ENCODE assay signal across 22 cellular contexts in the genomic region with DNA sequence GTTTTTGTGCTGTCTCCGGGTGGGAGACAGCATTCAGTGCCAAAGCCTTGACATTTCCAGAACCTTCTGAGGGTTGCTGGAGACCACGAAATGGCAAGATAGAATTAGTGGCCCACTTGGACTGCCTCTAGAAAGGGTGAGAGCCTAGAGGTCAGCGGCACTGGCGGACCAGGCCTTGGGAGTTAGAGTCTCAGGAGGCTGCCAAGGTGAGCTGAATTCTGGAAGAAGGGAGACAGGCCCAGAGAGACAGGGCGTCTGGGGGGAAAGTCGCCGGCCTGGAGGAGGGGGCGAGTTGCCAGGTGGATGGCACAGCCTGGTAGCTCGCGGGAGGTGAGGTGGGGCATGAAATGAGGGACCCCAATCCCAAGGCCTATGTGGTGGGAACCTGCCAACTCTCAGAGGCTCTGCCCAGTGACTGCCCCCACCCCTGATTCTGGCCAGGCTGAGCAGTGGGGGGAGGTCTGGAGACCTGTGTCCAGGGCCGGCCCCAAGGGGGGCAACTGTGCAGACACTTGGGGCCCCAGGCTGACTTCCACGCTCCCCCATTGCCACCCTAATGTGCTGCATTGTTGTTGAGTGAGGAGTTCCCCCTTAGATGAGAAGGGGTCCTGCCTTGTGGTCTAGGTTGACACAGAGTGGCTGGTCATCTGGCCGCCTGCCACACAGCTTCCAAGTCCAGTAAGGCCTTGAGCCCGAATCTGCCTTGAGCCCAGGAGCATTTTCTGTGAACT.
A peak's percentile ranks its signal among the peaks of the same experiment; 100 is the strongest.
DNase-seq lines count a peak whose midpoint lies in the region; ATAC-seq and TF ChIP-seq lines count a peak whose summit lies in the region.
"Had no signal": no experiment of that assay in that cellular context is flagged by ENCODE, and none has a peak within 500 bp of the region (broad histone marks: within the 10 kb centered on the region; RNA-seq: fewer than 3 reads in every experiment).

No MANE protein-coding gene starts in this region.

- H3K4me2 ChIP-seq in osteoblast (ENCODE audit: insufficient read depth, low read length), result peak overlapping the region; percentile 15
- H3K4me2 ChIP-seq: A549, PC-9 had no signal

- TF ChIP-seq EP300 in upper lobe of left lung (IDR thresholded peaks at IDR 0.05), result no peak

- TF ChIP-seq POLR2A in upper lobe of left lung (IDR thresholded peaks at IDR 0.05), result no peak

- peaks cover 18% of the 10 kb centered on the region for H4K20me1 ChIP-seq in osteoblast (ENCODE audit: insufficient read depth, low read length)

- H3K4me3 ChIP-seq in right atrium auricular region, result no peak overlapping the region
- no peak overlapping the region for H3K4me3 ChIP-seq in endodermal cell (ENCODE audit: low read length)
- no peak overlapping the region for H3K4me3 ChIP-seq in osteoblast (ENCODE audit: insufficient read depth, low read length)
- no peak overlapping the region for H3K4me3 ChIP-seq in upper lobe of left lung
- H3K4me3 ChIP-seq: A549, lower lobe of right lung, PC-9, upper lobe of right lung had no signal

- H3K79me2 ChIP-seq in osteoblast (ENCODE audit: insufficient read depth, low read length), result peaks cover 8% of the 10 kb centered on the region

- DNase-seq in right atrium auricular region (ENCODE audit: low spot score) (no peak), left cardiac atrium (no peak), endodermal cell (no peak), osteoblast (ENCODE audit: insufficient read length, low spot score, missing footprints) (peak; percentile 44), upper lobe of left lung (no peak), iPS-NIHi11 (ENCODE audit: low spot score) (no peak)
- no peak for DNase-seq in activated naive CD4-positive, alpha-beta T cell treated with anti-CD3 and anti-CD28 coated beads, Interleukin-2, amount 50 U/mL, for 16 hours
- DNase-seq: activated CD4-positive, alpha-beta T cell treated with anti-CD3 and anti-CD28 coated beads, Interleukin-2, amount 10 ng/mL, durations not matched to agents 24 days and 14 days; activated CD8-positive, alpha-beta memory T cell treated with anti-CD3 and anti-CD28 coated beads, Interleukin-2, amount 50 U/mL, for 4 hours; activated effector memory CD4-positive, alpha-beta T cell treated with anti-CD3 and anti-CD28 coated beads, Interleukin-2, amount 50 U/mL, for 16 hours; lower lobe of right lung; naive thymus-derived CD4-positive, alpha-beta T cell; NCI-H1436; NCI-H2171 treated with DMSO at 0.1 percent for 48 hours; NCI-H82; PC-9; stimulated activated CD4-positive, alpha-beta T cell treated with anti-CD3 and anti-CD28 coated beads, Interleukin-15, amount 100 ng/mL, for 24 hours had no signal

- H3K4me1 ChIP-seq in right atrium auricular region (peaks cover 0 to 44% of the 10 kb centered on the region in 2 donors), endodermal cell (ENCODE audit: control insufficient read depth, insufficient read depth, low read length) (peaks cover 5% of the 10 kb centered on the region), osteoblast (ENCODE audit: insufficient read depth, low read length) (peaks cover 31% of the 10 kb centered on the region), upper lobe of left lung (peaks cover 17 to 29% (median 25%) of the 10 kb centered on the region in 4 donors)

- H3K36me3 ChIP-seq in right atrium auricular region (no peaks in the 10 kb centered on the region), endodermal cell (ENCODE audit: control insufficient read depth, insufficient read depth, low read length) (no peaks in the 10 kb centered on the region), osteoblast (ENCODE audit: insufficient read depth, low read length) (no peaks in the 10 kb centered on the region), upper lobe of left lung (no peaks in the 10 kb centered on the region)
- H3K36me3 ChIP-seq: lower lobe of right lung, upper lobe of right lung had no signal

- H3K9me3 ChIP-seq in right atrium auricular region (no peaks in the 10 kb centered on the region), endodermal cell (ENCODE audit: control insufficient read depth, low read length) (no peaks in the 10 kb centered on the region), osteoblast (ENCODE audit: low read depth, low read length) (no peaks in the 10 kb centered on the region), upper lobe of left lung (no peaks in the 10 kb centered on the region)
- H3K9me3 ChIP-seq: A549, lower lobe of right lung, upper lobe of right lung had no signal

- peaks cover 18% of the 10 kb centered on the region for H3K4me1 Mint-ChIP-seq in endodermal cell
- H3K4me1 Mint-ChIP-seq: activated CD4-positive, alpha-beta T cell treated with anti-CD3 and anti-CD28 coated beads, Interleukin-2, amount 10 ng/mL, durations not matched to agents 24 days and 14 days; stimulated activated effector memory CD8-positive, alpha-beta T cell treated with anti-CD3 and anti-CD28 coated beads, Interleukin-12 subunit alpha, Interleukin-12 subunit beta, amount 100 ng/mL, for 72 hours had no signal

- 92 to 93% methylated on average over 8 to 14 of the region's 14 CpGs for WGBS in endodermal cell (ENCODE audit: insufficient coverage in 1 of 2, insufficient read length in 1 of 2), 2 experiments
- WGBS in upper lobe of left lung, 2 donors, result 90 to 94% methylated on average over 10 to 14 of the region's 14 CpGs

- H3K4me3 Mint-ChIP-seq in endodermal cell, result no peak overlapping the region
- H3K4me3 Mint-ChIP-seq: activated CD4-positive, alpha-beta T cell treated with anti-CD3 and anti-CD28 coated beads, Interleukin-2, amount 10 ng/mL, durations not matched to agents 24 days and 14 days; naive thymus-derived CD4-positive, alpha-beta T cell; stimulated activated effector memory CD8-positive, alpha-beta T cell treated with anti-CD3 and anti-CD28 coated beads, Interleukin-12 subunit alpha, Interleukin-12 subunit beta, amount 100 ng/mL, for 72 hours had no signal

- H3K36me3 Mint-ChIP-seq in endodermal cell (ENCODE audit: low read depth), result peaks cover 4% of the 10 kb centered on the region
- H3K36me3 Mint-ChIP-seq: naive thymus-derived CD4-positive, alpha-beta T cell; stimulated activated effector memory CD8-positive, alpha-beta T cell treated with anti-CD3 and anti-CD28 coated beads, Interleukin-12 subunit alpha, Interleukin-12 subunit beta, amount 100 ng/mL, for 72 hours had no signal

- TF ChIP-seq CTCF in right atrium auricular region (IDR thresholded peaks at IDR 0.05), result no peak
- TF ChIP-seq CTCF in endodermal cell (conservative IDR thresholded peaks at IDR 0.05), result no peak
- no peak for TF ChIP-seq CTCF in osteoblast (IDR thresholded peaks at IDR 0.05; ENCODE audit: extremely low read depth, low read depth, low read length)
- no peak for TF ChIP-seq CTCF in upper lobe of left lung (IDR thresholded peaks at IDR 0.05)

- peak overlapping the region; percentile 86 to 87 for H3K27ac ChIP-seq in right atrium auricular region
- H3K27ac ChIP-seq in endodermal cell (ENCODE audit: low read depth, low read length), result no peak overlapping the region
- H3K27ac ChIP-seq in osteoblast (ENCODE audit: low read depth, low read length), result peak overlapping the region; percentile 59
- peak overlapping the region in 3 of 4 donors; percentile 2 to 71 (median 10) for H3K27ac ChIP-seq in upper lobe of left lung
- H3K27ac ChIP-seq: A549, PC-9 had no signal

- intact Hi-C loops in left cardiac atrium (cut with DNase I), result no loop called here

- H3K27me3 ChIP-seq in right atrium auricular region, result no peaks in the 10 kb centered on the region
- no peaks in the 10 kb centered on the region for H3K27me3 ChIP-seq in endodermal cell (ENCODE audit: control insufficient read depth, insufficient read depth, low read length, poor library complexity, severe bottlenecking)
- no peaks in the 10 kb centered on the region for H3K27me3 ChIP-seq in osteoblast (ENCODE audit: insufficient read depth, low read length)
- H3K27me3 ChIP-seq in upper lobe of left lung, result no peaks in the 10 kb centered on the region
- H3K27me3 ChIP-seq: upper lobe of right lung had no signal

- H3K9me3 Mint-ChIP-seq in endodermal cell, result peaks cover 4% of the 10 kb centered on the region
- H3K9me3 Mint-ChIP-seq: activated CD4-positive, alpha-beta T cell treated with anti-CD3 and anti-CD28 coated beads, Interleukin-2, amount 10 ng/mL, durations not matched to agents 24 days and 14 days had no signal

- no peak overlapping the region for H3K9ac ChIP-seq in endodermal cell (ENCODE audit: extremely low read depth, low read length, poor library complexity, severe bottlenecking)

- no peak overlapping the region for H2AFZ ChIP-seq in osteoblast (ENCODE audit: low read length)
- H2AFZ ChIP-seq: PC-9 had no signal

- peak overlapping the region; percentile 74 for H3K27ac Mint-ChIP-seq in endodermal cell
- H3K27ac Mint-ChIP-seq: activated CD4-positive, alpha-beta T cell treated with anti-CD3 and anti-CD28 coated beads, Interleukin-2, amount 10 ng/mL, durations not matched to agents 24 days and 14 days; stimulated activated effector memory CD8-positive, alpha-beta T cell treated with anti-CD3 and anti-CD28 coated beads, Interleukin-12 subunit alpha, Interleukin-12 subunit beta, amount 100 ng/mL, for 72 hours had no signal

- H3K27me3 Mint-ChIP-seq in endodermal cell (ENCODE audit: insufficient read depth), result no peaks in the 10 kb centered on the region

- no peak for ATAC-seq in left cardiac atrium
- ATAC-seq in upper lobe of left lung (ENCODE audit: low FRiP score in 2 of 2), result no peak
- no peak for ATAC-seq in HG02678 (IDR thresholded peaks at IDR 0.05; ENCODE audit: unreplicated experiment)
- ATAC-seq: A549; lower lobe of right lung; naive thymus-derived CD4-positive, alpha-beta T cell; SK-N-SH treated with all-trans-retinoic acid at 6 μM for 48 hours; stimulated activated effector memory CD8-positive, alpha-beta T cell treated with anti-CD3 and anti-CD28 coated beads, Interleukin-12 subunit alpha, Interleukin-12 subunit beta, amount 100 ng/mL, for 72 hours; upper lobe of right lung had no signal
